Comparison of ENCODE assay signal across 8 cellular contexts in genomic region chr7:50664461-50664922, GRCh38.
DNase-seq lines count a peak whose midpoint lies in the region; ATAC-seq, FAIRE-seq and TF ChIP-seq lines count a peak whose summit lies in the region.

No MANE protein-coding gene starts in this region.

- in situ Hi-C loops in HepG2 (cut with HindIII; ENCODE audit: extremely low pct_ligation_motif_present, low pct_unique_long_range_greater_than_20kb), result loop anchor here (10.0 kb wide), 1 partner anchor 460 kb away; no protein-coding TSS in a partner anchor

- no peak overlapping the region for H2AFZ ChIP-seq in HepG2 (ENCODE audit: low read length)
- H2AFZ ChIP-seq in hepatocyte, result no peak overlapping the region

- ATAC-seq in HepG2, result no peak
- ATAC-seq in HG02970 (IDR thresholded peaks at IDR 0.05; ENCODE audit: low FRiP score, unreplicated experiment), result peak; percentile 45
- ATAC-seq in RWPE2 (ENCODE audit: low read depth), result peak; percentile 96

- no peak overlapping the region for H3K9ac ChIP-seq in liver (ENCODE audit: low read depth in 1 of 2, low read length in 2 of 2)
- no peak overlapping the region for H3K9ac ChIP-seq in HepG2 (ENCODE audit: insufficient read depth, low read depth, low read length)

- H3K4me1 ChIP-seq in liver (ENCODE audit: control insufficient read depth in 4 of 4, insufficient read depth in 4 of 4, low read length in 3 of 4) (peaks cover 21 to 63% (median 35%) of the 10 kb centered on the region in 4 donors), HepG2 (ENCODE audit: insufficient read depth, low read length) (no peaks in the 10 kb centered on the region), RWPE2 (ENCODE audit: insufficient read depth, poor library complexity, severe bottlenecking) (peaks cover 21% of the 10 kb centered on the region), hepatocyte (ENCODE audit: insufficient read depth) (peaks cover 6% of the 10 kb centered on the region)

- peaks cover 3% of the 10 kb centered on the region for H3K4me1 Mint-ChIP-seq in glutamatergic neuron (ENCODE audit: low read depth, unreplicated experiment)

- H3K27me3 Mint-ChIP-seq in glutamatergic neuron (ENCODE audit: unreplicated experiment), result peaks cover 7% of the 10 kb centered on the region

- intact Hi-C loops in HepG2 (cut with micrococcal nuclease; ENCODE audit: unreplicated experiment), result no loop called here

- H3K9me3 ChIP-seq in liver (ENCODE audit: control insufficient read depth in 4 of 4, low read length in 3 of 4) (no peaks in the 10 kb centered on the region), HepG2 (ENCODE audit: low read length) (no peaks in the 10 kb centered on the region), RWPE2 (ENCODE audit: severe bottlenecking) (no peaks in the 10 kb centered on the region), hepatocyte (ENCODE audit: low read depth) (no peaks in the 10 kb centered on the region)

- H3K4me3 Mint-ChIP-seq in glutamatergic neuron (ENCODE audit: unreplicated experiment), result no peak overlapping the region

- peaks cover 5% of the 10 kb centered on the region for H3K36me3 Mint-ChIP-seq in glutamatergic neuron (ENCODE audit: unreplicated experiment)

- POLR2A ChIA-PET in HepG2 (lab: Yijun Ruan, JAX), result no interaction called here

- TF ChIP-seq RAD21 in liver (IDR thresholded peaks at IDR 0.05), result no peak
- TF ChIP-seq RAD21 in HepG2 (CRISPR knock-in tag; IDR thresholded peaks at IDR 0.05), result no peak

- BruUV-seq in HepG2 (replicated peaks; lab: Mats Ljungman, UMichigan), result no TSS peak

- H4K20me1 ChIP-seq in HepG2 (ENCODE audit: insufficient read depth, low read length) (no peaks in the 10 kb centered on the region), hepatocyte (ENCODE audit: insufficient read depth, poor library complexity, severe bottlenecking) (peaks cover 10% of the 10 kb centered on the region)

- H3K9me3 Mint-ChIP-seq in glutamatergic neuron (ENCODE audit: unreplicated experiment), result peaks cover 13% of the 10 kb centered on the region

- H3K36me3 ChIP-seq in liver (ENCODE audit: control insufficient read depth in 4 of 4, insufficient read depth in 3 of 4, low read depth in 1 of 4, low read length in 3 of 4) (peaks cover 0 to 15% (median 3%) of the 10 kb centered on the region in 4 donors), HepG2 (replicated peaks in 1 of 2; ENCODE audit: control insufficient read depth in 1 of 2, insufficient read depth in 2 of 2, low read length in 2 of 2) (peaks cover 0 to 3% of the 10 kb centered on the region in 2 experiments; a peak in 1 of 5 replicates), RWPE2 (ENCODE audit: low read depth) (no peaks in the 10 kb centered on the region), hepatocyte (replicated peaks; ENCODE audit: insufficient read depth, low read depth) (no peaks in the 10 kb centered on the region)

- 78% methylated on average over 9 of the region's 9 CpGs for WGBS in liver
- WGBS in HepG2 (ENCODE audit: low lambda C conversion rate), result 97% methylated on average over 8 of the region's 9 CpGs
- WGBS in hepatocyte (ENCODE audit: low lambda C conversion rate, missing lambda C conversion rate), result 85% methylated on average over 9 of the region's 9 CpGs

- H3K27me3 ChIP-seq in liver (ENCODE audit: control insufficient read depth in 4 of 4, insufficient read depth in 4 of 4, low read length in 3 of 4) (no peaks in the 10 kb centered on the region), HepG2 (ENCODE audit: control insufficient read depth in 1 of 2, insufficient read depth in 2 of 2, low read length in 2 of 2) (no peaks in the 10 kb centered on the region), RWPE2 (ENCODE audit: insufficient read depth, poor library complexity, severe bottlenecking) (no peaks in the 10 kb centered on the region), hepatocyte (no peaks in the 10 kb centered on the region)

- no peaks in the 10 kb centered on the region for H3K9me2 ChIP-seq in hepatocyte (replicated peaks; ENCODE audit: insufficient read depth)

- CTCF ChIA-PET in HepG2 (lab: Yijun Ruan, JAX; ENCODE audit: low intra/inter-chr PET ratio, low total read pairs), result no interaction called here

- no peak for FAIRE-seq in HepG2 (lab: Jason Lieb, UNC)

- TF ChIP-seq CTCF in liver (IDR thresholded peaks at IDR 0.05; ENCODE audit: low read depth, low read length, missing input control) (no peak), HepG2 (CRISPR knock-in tag; IDR thresholded peaks at IDR 0.05) (no peak), RWPE2 (IDR thresholded peaks at IDR 0.05; ENCODE audit: poor library complexity, severe bottlenecking) (no peak), glutamatergic neuron (IDR thresholded peaks at IDR 0.05; ENCODE audit: partially characterized antibody, unreplicated experiment) (no peak), hepatocyte (IDR thresholded peaks at IDR 0.05; ENCODE audit: poor library complexity) (no peak)

- no peak for TF ChIP-seq POLR2A in HepG2 (IDR thresholded peaks at IDR 0.05; ENCODE audit: insufficient read depth in 1 of 2, low read depth in 2 of 2, low read length in 2 of 2)

- H3K79me2 ChIP-seq in HepG2 (ENCODE audit: insufficient read depth, low read length), result no peaks in the 10 kb centered on the region
- H3K79me2 ChIP-seq in hepatocyte, result peaks cover 22% of the 10 kb centered on the region

- TF ChIP-seq EP300 in HepG2 (IDR thresholded peaks at IDR 0.05; ENCODE audit: low read depth in 2 of 2, low read length in 2 of 2) (no peak), HepG2 (CRISPR knock-in tag; IDR thresholded peaks at IDR 0.05; ENCODE audit: borderline replicate concordance) (no peak)

- peak overlapping the region; percentile 55 for H3K27ac Mint-ChIP-seq in glutamatergic neuron (ENCODE audit: unreplicated experiment)

- H3K4me3 ChIP-seq in liver (ENCODE audit: low read depth in 1 of 3, low read length in 3 of 3) (no peak overlapping the region), HepG2 (replicated peaks in 1 of 3; ENCODE audit: insufficient read depth in 1 of 3, low read depth in 2 of 3, low read length in 3 of 3) (no peak overlapping the region), RWPE2 (ENCODE audit: severe bottlenecking) (no peak overlapping the region), hepatocyte (no peak overlapping the region)

- H3K4me2 ChIP-seq in HepG2 (ENCODE audit: low read depth, low read length) (no peak overlapping the region), hepatocyte (no peak overlapping the region)

- DNase-seq in HepG2 (ENCODE audit: low spot score) (no peak), RWPE2 (ENCODE audit: low spot score) (no peak), glutamatergic neuron (no peak), cortex of kidney (lab: John Stamatoyannopoulos, UW) (no peak), NCI-H1417 treated with DMSO at 0.1 percent for 48 hours (lab: John Stamatoyannopoulos, UW) (no peak), hepatocyte (ENCODE audit: low spot score) (no peak)

- H3K27ac ChIP-seq in liver (ENCODE audit: low read depth in 1 of 2, low read length in 2 of 2) (peak overlapping the region; percentile 9 to 44), HepG2 (ENCODE audit: extremely low read length, insufficient read depth, low read length) (no peak overlapping the region), RWPE2 (ENCODE audit: poor library complexity, severe bottlenecking) (peak overlapping the region; percentile 10), hepatocyte (no peak overlapping the region)

TF ChIP-seq in liver, 16 proteins besides CTCF, POLR2A, EP300 and RAD21 (continues in another document):
- TF ChIP-seq, protein P1, sequence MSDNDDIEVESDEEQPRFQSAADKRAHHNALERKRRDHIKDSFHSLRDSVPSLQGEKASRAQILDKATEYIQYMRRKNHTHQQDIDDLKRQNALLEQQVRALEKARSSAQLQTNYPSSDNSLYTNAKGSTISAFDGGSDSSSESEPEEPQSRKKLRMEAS (IDR thresholded peaks at IDR 0.05), result no peak
- no peak for TF ChIP-seq FOXA1 (IDR thresholded peaks at IDR 0.05)
- no peak for TF ChIP-seq GABPA (IDR thresholded peaks at IDR 0.05 in 1 of 2, conservative IDR thresholded peaks at IDR 0.05 in 1 of 2)
- TF ChIP-seq FOXA2 (IDR thresholded peaks at IDR 0.05), result no peak
- TF ChIP-seq RXRA (IDR thresholded peaks at IDR 0.05), result no peak
- TF ChIP-seq, protein P2, sequence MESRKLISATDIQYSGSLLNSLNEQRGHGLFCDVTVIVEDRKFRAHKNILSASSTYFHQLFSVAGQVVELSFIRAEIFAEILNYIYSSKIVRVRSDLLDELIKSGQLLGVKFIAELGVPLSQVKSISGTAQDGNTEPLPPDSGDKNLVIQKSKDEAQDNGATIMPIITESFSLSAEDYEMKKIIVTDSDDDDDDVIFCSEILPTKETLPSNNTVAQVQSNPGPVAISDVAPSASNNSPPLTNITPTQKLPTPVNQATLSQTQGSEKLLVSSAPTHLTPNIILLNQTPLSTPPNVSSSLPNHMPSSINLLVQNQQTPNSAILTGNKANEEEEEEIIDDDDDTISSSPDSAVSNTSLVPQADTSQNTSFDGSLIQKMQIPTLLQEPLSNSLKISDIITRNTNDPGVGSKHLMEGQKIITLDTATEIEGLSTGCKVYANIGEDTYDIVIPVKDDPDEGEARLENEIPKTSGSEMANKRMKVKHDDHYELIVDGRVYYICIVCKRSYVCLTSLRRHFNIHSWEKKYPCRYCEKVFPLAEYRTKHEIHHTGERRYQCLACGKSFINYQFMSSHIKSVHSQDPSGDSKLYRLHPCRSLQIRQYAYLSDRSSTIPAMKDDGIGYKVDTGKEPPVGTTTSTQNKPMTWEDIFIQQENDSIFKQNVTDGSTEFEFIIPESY (IDR thresholded peaks at IDR 0.05), result no peak

TF ChIP-seq in HepG2, 621 proteins besides CTCF, POLR2A, EP300 and RAD21:
- TF ChIP-seq ZSCAN12 (CRISPR knock-in tag; IDR thresholded peaks at IDR 0.05), result no peak
- no peak for TF ChIP-seq CREB3 (CRISPR knock-in tag; IDR thresholded peaks at IDR 0.05)
- TF ChIP-seq AHR (CRISPR knock-in tag; IDR thresholded peaks at IDR 0.05), result no peak
- TF ChIP-seq ZSCAN30 (CRISPR knock-in tag; IDR thresholded peaks at IDR 0.05), result no peak
- no peak for TF ChIP-seq ZKSCAN5 (CRISPR knock-in tag; IDR thresholded peaks at IDR 0.05)

Comparison
In these comparisons a context has a peak if more than half of its experiments do, and no peak if none do; other contexts are left out.
1. H3K27ac ChIP-seq: peak in liver (2 of 2) and RWPE2 (single experiment); none in HepG2 (single experiment) and hepatocyte (single experiment).